Comparison of ENCODE assay signal across 8 cellular contexts in genomic region chr1:15966081-15966955, GRCh38. TPM values are rescaled to one million over a fixed set of nuclear protein-coding genes. Genes with fewer than 3 reads are reported as not detected.
A peak's percentile ranks its signal among the peaks of the same experiment; 100 is the strongest.
DNase-seq lines count a peak whose midpoint lies in the region; ATAC-seq and TF ChIP-seq lines count a peak whose summit lies in the region.

No MANE protein-coding gene starts in this region.

- intact Hi-C loops in breast epithelium (cut with DNase I; ENCODE audit: low total_unique reads): no loop called here

- DNase-seq in T-helper 2 cell: peak in 4 of 5 experiments; percentile 24 to 87 (median 51)
- peak in 1 of 2 donors; percentile 28 for DNase-seq in breast epithelium (ENCODE audit: low spot score in 2 of 2)
- DNase-seq in myocyte (ENCODE audit: low read depth): peak; percentile 15
- peak in 1 of 2 donors; percentile 80 for DNase-seq in suprapubic skin (ENCODE audit: low spot score in 2 of 2)
- no peak for DNase-seq in NCI-H1694 treated with DMSO at 0.1 percent for 48 hours (lab: John Stamatoyannopoulos, UW)
- no peak for DNase-seq in NCI-H2171 (lab: John Stamatoyannopoulos, UW)

- TF ChIP-seq CTCF in breast epithelium (IDR thresholded peaks at IDR 0.05) (no peak), suprapubic skin (IDR thresholded peaks at IDR 0.05) (no peak)

- 53% methylated on average over 18 of the region's 18 CpGs for WGBS in suprapubic skin

- peak; percentile 44 for ATAC-seq in GM18508 (IDR thresholded peaks at IDR 0.05; ENCODE audit: insufficient read depth, unreplicated experiment)
- peak; percentile 78 for ATAC-seq in HG02938 (IDR thresholded peaks at IDR 0.05; ENCODE audit: unreplicated experiment)

- TF ChIP-seq POLR2A in breast epithelium (IDR thresholded peaks at IDR 0.05) (no peak), suprapubic skin (IDR thresholded peaks at IDR 0.05) (no peak)

- H3K36me3 ChIP-seq in breast epithelium (no peaks in the 10 kb centered on the region), suprapubic skin (peaks cover 17% of the 10 kb centered on the region)

- TF ChIP-seq EP300 in suprapubic skin (IDR thresholded peaks at IDR 0.05): no peak

- H3K27ac ChIP-seq in breast epithelium (peak overlapping the region; percentile 46 to 73), suprapubic skin (peak overlapping the region; percentile 69)

- no peaks in the 10 kb centered on the region for H3K27me3 ChIP-seq in breast epithelium
- H3K27me3 ChIP-seq in suprapubic skin: no peaks in the 10 kb centered on the region

- H3K4me3 ChIP-seq in breast epithelium: peak overlapping the region in 1 of 3 donors; percentile 35
- no peak overlapping the region for H3K4me3 ChIP-seq in suprapubic skin

- H3K9me3 ChIP-seq in breast epithelium (no peaks in the 10 kb centered on the region), suprapubic skin (no peaks in the 10 kb centered on the region)

- H3K4me1 ChIP-seq in breast epithelium: no peaks in the 10 kb centered on the region
- peaks cover 36% of the 10 kb centered on the region for H3K4me1 ChIP-seq in suprapubic skin

RNA-seq across cellular contexts. Expression of gene ZBTB17, which starts 9.6 kb away (rescaled TPM):
- total RNA-seq in breast epithelium (10 to 100 TPM; 21.9 to 40.3 (median 38.5) TPM), myocyte (32.9 and 47.1 TPM in 2 replicates), suprapubic skin (10 to 100 TPM; 27.2 to 44.4 (median 34.1) TPM)
- polyA plus RNA-seq in myocyte (2012): 34.2 TPM

RNA-seq across cellular contexts. Expression of gene SRARP, which starts 37.7 kb away (rescaled TPM):
- total RNA-seq in breast epithelium: 1 to 10 TPM in 2 of 3 donors, not detected in 1; 1.3 to 2.9 TPM
- not detected in 2 replicates for total RNA-seq in myocyte
- polyA plus RNA-seq in myocyte (2012): not detected
- not detected for total RNA-seq in suprapubic skin

RNA-seq across cellular contexts. Expression of gene HSPB7, which starts 51.5 kb away (rescaled TPM):
- total RNA-seq in breast epithelium (100 to 1,000 TPM in 1 of 3 donors, 10 to 100 TPM in 1, 1 to 10 TPM in 1; 8.8 to 183 (median 19.0) TPM), myocyte (38.7 and 94.0 TPM in 2 replicates), suprapubic skin (1 to 10 TPM; 1.9 to 7.0 (median 3.3) TPM)
- polyA plus RNA-seq in myocyte (2012): 95.5 TPM

RNA-seq across cellular contexts. Expression of gene CLCNKA, which starts 55.5 kb away (rescaled TPM):
- 1 to 10 TPM in 1 of 3 donors, under 1 TPM in 2; 0.33 to 1.1 (median 0.73) TPM for total RNA-seq in breast epithelium
- 0.05 TPM in 1 of 2 replicates, not detected in the other for total RNA-seq in myocyte
- 0.06 TPM for polyA plus RNA-seq in myocyte (2012)
- 1 to 10 TPM in 1 of 4 donors, under 1 TPM in 2, not detected in 1; 0.23 to 1.9 (median 0.51) TPM for total RNA-seq in suprapubic skin

Comparison
In these comparisons a context has a peak if more than half of its experiments do, and no peak if none do; other contexts are left out.
1. DNase-seq: peak in T-helper 2 cell (4 of 5) and myocyte (single experiment); none in NCI-H1694 treated with DMSO at 0.1 percent for 48 hours (single experiment) and NCI-H2171 (single experiment).